13 cellular contexts compared by ENCODE assay signal in genomic region chr19:43341098-43341497, GRCh38. TPM values are rescaled to one million over a fixed set of nuclear protein-coding genes. Genes with fewer than 3 reads are reported as not detected.
"Had no signal": no experiment of that assay in that cellular context is flagged by ENCODE, and none has a peak within 500 bp of the region (broad histone marks: within the 10 kb centered on the region; RNA-seq: fewer than 3 reads in every experiment).

No MANE protein-coding gene starts in this region.

RNA-seq across cellular contexts. Expression of gene CD177, which starts 12.4 kb away (rescaled TPM):
- total RNA-seq: activated naive CD4-positive, alpha-beta T cell treated with anti-CD3 and anti-CD28 coated beads for 36 hours; activated naive CD4-positive, alpha-beta T cell treated with anti-CD3 and anti-CD28 coated beads, Interleukin-2, amount 50 U/mL, for 72 hours; activated naive CD8-positive, alpha-beta T cell treated with anti-CD3 and anti-CD28 coated beads for 36 hours; activated naive CD8-positive, alpha-beta T cell treated with anti-CD3 and anti-CD28 coated beads, Interleukin-2, amount 10 ng/mL, durations not matched to agents 7 days and 5 days; activated T-cell treated with anti-CD3 and anti-CD28 coated beads, Interleukin-2, amount 50 U/mL, for 4 hours; activated T-cell treated with anti-CD3 and anti-CD28 coated beads, Interleukin-2, amount 50 U/mL, for 72 hours; activated T-helper 1 cell treated with anti-CD3 and anti-CD28 coated beads, Interleukin-12 subunit alpha, Interleukin-12 subunit beta, Interleukin-2, Interleukin-4 antibody, amounts not matched to agents 30 ng/mL and 10 ng/mL and 1 ng/mL, durations not matched to agents 14 hours and 24 hours and 36 hours; activated T-helper 17 cell treated with anti-CD3 and anti-CD28 coated beads, Interleukin-2, amount 50 U/mL, for 72 hours; activated T-helper 2 cell treated with anti-CD3 and anti-CD28 coated beads, Interferon-gamma antibody, Interleukin-2, Interleukin-4, amounts not matched to agents 10 μg/mL and 5 μg/mL and 100 μg/mL, durations not matched to agents 14 hours and 24 hours and 36 hours; ascending aorta; astrocyte; cardiac muscle cell; chondrocyte had no signal
- polyA plus RNA-seq: cardiac muscle cell had no signal
